9 cellular contexts compared by ENCODE assay signal in genomic region chr3:71658131-71658530, GRCh38.
DNase-seq lines count a peak whose midpoint lies in the region; ATAC-seq and TF ChIP-seq lines count a peak whose summit lies in the region.
"Had no signal": no experiment of that assay in that cellular context is flagged by ENCODE, and none has a peak within 500 bp of the region (broad histone marks: within the 10 kb centered on the region; RNA-seq: fewer than 3 reads in every experiment).

No MANE protein-coding gene starts in this region.

- in situ Hi-C loops in gastrocnemius medialis (cut with MboI; ENCODE audit: low sequenced_read_pairs in 4 of 4): loop anchor here in 3 of 4 donors (25.0 kb wide), 3 partner anchors 1096 to 1596 kb away; no protein-coding TSS in a partner anchor

- no peaks in the 10 kb centered on the region for H3K27me3 ChIP-seq in gastrocnemius medialis

- peak overlapping the region in 2 of 4 donors; percentile 17 to 36 for H3K27ac ChIP-seq in gastrocnemius medialis

- H3K9me3 ChIP-seq in gastrocnemius medialis: no peaks in the 10 kb centered on the region

- intact Hi-C loops in Right ventricle myocardium superior (cut with DNase I): no loop called here
- intact Hi-C loops in gastrocnemius medialis (cut with DNase I; ENCODE audit: low total_unique reads): no loop called here

- peak; percentile 32 for DNase-seq in LHCN-M2 (ENCODE audit: low read depth)
- DNase-seq in SW480 (ENCODE audit: low spot score): peak; percentile 22
- peak; percentile 90 for DNase-seq in Right ventricle myocardium superior
- peak; percentile 35 to 50 for DNase-seq in gastrocnemius medialis
- DNase-seq in SKM-1 (lab: John Stamatoyannopoulos, UW; ENCODE audit: unreplicated experiment): no peak
- DNase-seq in activated CD4-positive, CD25-positive, alpha-beta regulatory T cell treated with anti-CD3 and anti-CD28 coated beads, Interleukin-2, amount 50 U/mL, for 72 hours: no peak
- DNase-seq: activated CD8-positive, alpha-beta memory T cell treated with anti-CD3 and anti-CD28 coated beads, Interleukin-2, amount 50 U/mL, for 4 hours had no signal

- H3K36me3 ChIP-seq in gastrocnemius medialis: no peaks in the 10 kb centered on the region

- no peak overlapping the region for H3K4me3 ChIP-seq in gastrocnemius medialis

- TF ChIP-seq CTCF in gastrocnemius medialis (IDR thresholded peaks at IDR 0.05 in 4 of 5, conservative IDR thresholded peaks at IDR 0.05 in 1 of 5): no peak

- TF ChIP-seq POLR2A in gastrocnemius medialis (IDR thresholded peaks at IDR 0.05): no peak

- H3K4me1 ChIP-seq in gastrocnemius medialis: peaks cover 9 to 11% of the 10 kb centered on the region in 2 donors

- ATAC-seq in Right ventricle myocardium superior (ENCODE audit: poor library complexity) (peak; percentile 89), gastrocnemius medialis (peak; percentile 51 to 90), HG03457 (IDR thresholded peaks at IDR 0.05; ENCODE audit: unreplicated experiment) (no peak), HG02798 (IDR thresholded peaks at IDR 0.05; ENCODE audit: poor library complexity, unreplicated experiment) (no peak)

Comparison
In these comparisons a context has a peak if more than half of its experiments do, and no peak if none do; other contexts are left out.
1. DNase-seq: peak in LHCN-M2 (single experiment), SW480 (single experiment), Right ventricle myocardium superior (single experiment) and gastrocnemius medialis (2 of 2); none in SKM-1 (single experiment) and activated CD4-positive, CD25-positive, alpha-beta regulatory T cell treated with anti-CD3 and anti-CD28 coated beads, Interleukin-2, amount 50 U/mL, for 72 hours (single experiment).
2. ATAC-seq: peak in Right ventricle myocardium superior (single experiment) and gastrocnemius medialis (2 of 2); none in HG03457 (single experiment) and HG02798 (single experiment).